Comparison of ENCODE assay signal across 20 cellular contexts in genomic region chr7:96563409-96563808, GRCh38.
DNase-seq lines count a peak whose midpoint lies in the region; ATAC-seq, FAIRE-seq and TF ChIP-seq lines count a peak whose summit lies in the region.
"Had no signal": no experiment of that assay in that cellular context is flagged by ENCODE, and none has a peak within 500 bp of the region (broad histone marks: within the 10 kb centered on the region; RNA-seq: fewer than 3 reads in every experiment).

No MANE protein-coding gene starts in this region.

- TF ChIP-seq RAD21 in A549 (conservative IDR thresholded peaks at IDR 0.05 in 1 of 2, IDR thresholded peaks at IDR 0.05 in 1 of 2), result no peak
- no peak for TF ChIP-seq RAD21 in IMR-90 (IDR thresholded peaks at IDR 0.05; ENCODE audit: low read length)
- no peak for TF ChIP-seq RAD21 in H1 (IDR thresholded peaks at IDR 0.05 in 1 of 2, conservative IDR thresholded peaks at IDR 0.05 in 1 of 2; ENCODE audit: low read depth in 2 of 2, low read length in 2 of 2)

- no peaks in the 10 kb centered on the region for H3K27me3 Mint-ChIP-seq in osteocyte (ENCODE audit: unreplicated experiment)
- H3K27me3 Mint-ChIP-seq: B cell had no signal

- H3K4me2 ChIP-seq in A549, result no peak overlapping the region
- no peak overlapping the region for H3K4me2 ChIP-seq in IMR-90 (ENCODE audit: low read depth, low read length)
- no peak overlapping the region for H3K4me2 ChIP-seq in H1 (ENCODE audit: insufficient read depth in 1 of 2, low read depth in 2 of 2, low read length in 2 of 2)
- H3K4me2 ChIP-seq: BLaER1 treated with 17β-estradiol and CSF1 and Interleukin-3, amounts not matched to agents 10 nM and 100 nM had no signal

- in situ Hi-C loops in IMR-90 (cut with MboI; ENCODE audit: low sequenced_read_pairs), result no loop called here

- H4K8ac ChIP-seq in IMR-90 (ENCODE audit: low read depth in 2 of 2, low read length in 2 of 2), result no peak overlapping the region
- H4K8ac ChIP-seq in H1 (ENCODE audit: extremely low read depth, insufficient read depth, low read length), result no peak overlapping the region

- H2AFZ ChIP-seq in IMR-90 (replicated peaks; ENCODE audit: low read length, poor library complexity) (no peak overlapping the region), H1 (ENCODE audit: low read length) (no peak overlapping the region)

- H3K79me1 ChIP-seq in IMR-90 (ENCODE audit: low read depth in 1 of 2, low read length in 2 of 2) (no peaks in the 10 kb centered on the region), H1 (ENCODE audit: low read depth, low read length) (no peaks in the 10 kb centered on the region)

- H3K14ac ChIP-seq in IMR-90 (replicated peaks; ENCODE audit: low read depth, low read length), result no peak overlapping the region
- no peak overlapping the region for H3K14ac ChIP-seq in H1 (ENCODE audit: insufficient read length)

- H3K27ac ChIP-seq in A549 (no peak overlapping the region), IMR-90 (ENCODE audit: insufficient read depth, low read length) (no peak overlapping the region), H1 (ENCODE audit: low read depth, low read length) (no peak overlapping the region)
- H3K27ac ChIP-seq: BLaER1 treated with 17β-estradiol and CSF1 and Interleukin-3, amounts not matched to agents 10 nM and 100 nM; C4-2B had no signal

- H4K91ac ChIP-seq in IMR-90 (ENCODE audit: insufficient read depth, low read depth, low read length), result no peak overlapping the region
- H4K91ac ChIP-seq in H1 (replicated peaks; ENCODE audit: insufficient read length, low read length), result no peak overlapping the region

- ATAC-seq in A549 (no peak), IMR-90 (ENCODE audit: low read depth) (no peak), HG03196 (IDR thresholded peaks at IDR 0.05; ENCODE audit: unreplicated experiment) (no peak)
- ATAC-seq: CD8-positive, alpha-beta T cell had no signal

- dilution Hi-C loops in IMR-90 (cut with HindIII; ENCODE audit: low sequenced_read_pairs, unreplicated experiment), result no loop called here

- H2BK5ac ChIP-seq in IMR-90 (ENCODE audit: low read depth, low read length, poor library complexity, severe bottlenecking) (no peak overlapping the region), H1 (ENCODE audit: low read depth, low read length) (no peak overlapping the region)

- H3K27ac Mint-ChIP-seq in osteocyte (ENCODE audit: unreplicated experiment), result no peak overlapping the region
- H3K27ac Mint-ChIP-seq: B cell; CD4-positive, alpha-beta T cell; CD8-positive, alpha-beta T cell had no signal

- peaks cover 3% of the 10 kb centered on the region for H3K4me1 Mint-ChIP-seq in osteocyte (ENCODE audit: unreplicated experiment)
- H3K4me1 Mint-ChIP-seq: B cell had no signal

- FAIRE-seq in A549 (lab: Jason Lieb, UNC) (no peak), H1 (lab: Jason Lieb, UNC) (no peak)
- FAIRE-seq: D721Med, G401.6, GM12891, GM19239 had no signal

- 1% methylated on average over 3 of the region's 3 CpGs for WGBS in A549 (ENCODE audit: missing lambda C conversion rate)
- WGBS in IMR-90 (ENCODE audit: extremely low coverage in 2 of 2, insufficient read length in 1 of 2), 2 experiments, result no CpG with 5 or more reads among the region's 3 CpGs
- 92% methylated on average over 3 of the region's 3 CpGs; no CpG with 5 or more reads in 1 of the 2 experiments for WGBS in H1 (ENCODE audit: extremely low coverage in 1 of 2, insufficient coverage in 1 of 2, insufficient read length in 1 of 2, insufficient replicate concordance in 2 of 2, low coverage in 1 of 2, low lambda C conversion rate in 2 of 2, missing lambda C conversion rate in 1 of 2), 2 experiments

- H2BK12ac ChIP-seq in H1 (ENCODE audit: low read depth, low read length), result no peak overlapping the region

- intact Hi-C loops in IMR-90 (cut with micrococcal nuclease), result no loop called here

- no peak overlapping the region for H3K4me3 ChIP-seq in A549
- H3K4me3 ChIP-seq in IMR-90 (ENCODE audit: insufficient read depth, low read depth, low read length), result no peak overlapping the region
- no peak overlapping the region for H3K4me3 ChIP-seq in H1 (ENCODE audit: extremely low read depth in 1 of 4, insufficient read depth in 2 of 4, low read depth in 3 of 4, low read length in 4 of 4)
- H3K4me3 ChIP-seq: BLaER1 treated with 17β-estradiol and CSF1 and Interleukin-3, amounts not matched to agents 10 nM and 100 nM had no signal

- POLR2A ChIA-PET in A549 (lab: Yijun Ruan, JAX) (no interaction called here), IMR-90 (lab: Charles Lee; ENCODE audit: unreplicated experiment) (no interaction called here), H1 (lab: Charles Lee; ENCODE audit: partially characterized antibody) (no interaction called here)

- H3K9me3 Mint-ChIP-seq in osteocyte (ENCODE audit: unreplicated experiment), result no peaks in the 10 kb centered on the region
- H3K9me3 Mint-ChIP-seq: CD4-positive, alpha-beta T cell; CD8-positive, alpha-beta T cell had no signal

- H3K36me3 ChIP-seq in IMR-90 (ENCODE audit: control insufficient read depth, insufficient read depth, low read length), result no peaks in the 10 kb centered on the region
- no peaks in the 10 kb centered on the region for H3K36me3 ChIP-seq in H1 (ENCODE audit: control insufficient read depth in 2 of 4, insufficient read depth in 4 of 4, low read length in 3 of 4)
- H3K36me3 ChIP-seq: BLaER1 treated with 17β-estradiol and CSF1 and Interleukin-3, amounts not matched to agents 10 nM and 100 nM had no signal

- H3K4me1 ChIP-seq in A549 (no peaks in the 10 kb centered on the region), IMR-90 (ENCODE audit: control insufficient read depth, insufficient read depth, low read length) (no peaks in the 10 kb centered on the region), H1 (replicated peaks in 1 of 4; ENCODE audit: control insufficient read depth in 3 of 4, insufficient read depth in 4 of 4, low read length in 3 of 4) (no peaks in the 10 kb centered on the region)
- H3K4me1 ChIP-seq: BLaER1 treated with 17β-estradiol and CSF1 and Interleukin-3, amounts not matched to agents 10 nM and 100 nM; Caco-2 had no signal

- H4K5ac ChIP-seq in IMR-90 (ENCODE audit: low read depth, low read length) (no peak overlapping the region), H1 (ENCODE audit: insufficient read length, low read depth, low read length) (no peak overlapping the region)

- H3K36me3 Mint-ChIP-seq in osteocyte (ENCODE audit: unreplicated experiment), result no peaks in the 10 kb centered on the region
- H3K36me3 Mint-ChIP-seq: CD8-positive, alpha-beta T cell had no signal

- H2BK20ac ChIP-seq in IMR-90 (ENCODE audit: low read depth, low read length) (no peak overlapping the region), H1 (ENCODE audit: low read length) (no peak overlapping the region)

- no peak overlapping the region for H2AK9ac ChIP-seq in IMR-90 (replicated peaks; ENCODE audit: low read depth, low read length, poor library complexity)

- H3K79me2 ChIP-seq in H1 (ENCODE audit: control insufficient read depth in 1 of 2, insufficient read depth in 2 of 2, low read length in 2 of 2), result no peaks in the 10 kb centered on the region

- H3K56ac ChIP-seq in IMR-90 (ENCODE audit: extremely low read depth, insufficient read depth, low read length) (no peak overlapping the region), H1 (replicated peaks; ENCODE audit: insufficient read length, low read depth, low read length) (no peak overlapping the region)

- no peak overlapping the region for H3K4me3 Mint-ChIP-seq in osteocyte (ENCODE audit: unreplicated experiment)
- H3K4me3 Mint-ChIP-seq: B cell; CD4-positive, alpha-beta T cell; CD8-positive, alpha-beta T cell had no signal

- DNase-seq in A549 (ENCODE audit: low read depth in 1 of 2, low spot score in 1 of 2) (no peak), IMR-90 (no peak), H1 (ENCODE audit: low read depth in 1 of 2, low spot score in 2 of 2) (no peak), osteocyte (ENCODE audit: extremely low spot score, unreplicated experiment) (no peak)
- DNase-seq: 8988T; AML-193; Caco-2; Calu3; CD4-positive, alpha-beta T cell; CD8-positive, alpha-beta T cell; DMS79 treated with DMSO at 0.1 percent for 48 hours; GF-D8 had no signal

- TF ChIP-seq EP300 in A549 (IDR thresholded peaks at IDR 0.05) (no peak), H1 (IDR thresholded peaks at IDR 0.05; ENCODE audit: borderline replicate concordance in 1 of 2, low read depth in 2 of 2, low read length in 2 of 2) (no peak)

- H3K23me2 ChIP-seq in H1 (ENCODE audit: low read depth, low read length), result no peaks in the 10 kb centered on the region

- H3K27me3 ChIP-seq in IMR-90 (ENCODE audit: control insufficient read depth, insufficient read depth, low read length), result no peaks in the 10 kb centered on the region
- no peaks in the 10 kb centered on the region for H3K27me3 ChIP-seq in H1 (replicated peaks in 1 of 4; ENCODE audit: control insufficient read depth in 3 of 4, extremely low read depth in 1 of 4, insufficient read depth in 3 of 4, low read length in 3 of 4)
- H3K27me3 ChIP-seq: BLaER1 treated with 17β-estradiol and CSF1 and Interleukin-3, amounts not matched to agents 10 nM and 100 nM had no signal

- H2AK5ac ChIP-seq in IMR-90 (ENCODE audit: low read depth, low read length) (no peak overlapping the region), H1 (ENCODE audit: low read depth, low read length) (no peak overlapping the region)

- CTCF ChIA-PET in A549 (lab: Yijun Ruan, JAX), result interaction anchor here (0.7 kb wide), 1 partner anchor 43 kb away, joined by 3 read pairs; no protein-coding TSS in a partner anchor
- CTCF ChIA-PET in IMR-90 (lab: Yijun Ruan, JAX), result no interaction called here
- CTCF ChIA-PET in H1 (lab: Charles Lee; ENCODE audit: partially characterized antibody), result no interaction called here

- no peaks in the 10 kb centered on the region for H4K20me1 ChIP-seq in IMR-90 (ENCODE audit: insufficient read depth, low read length)
- H4K20me1 ChIP-seq in H1 (replicated peaks in 1 of 2; ENCODE audit: control insufficient read depth in 1 of 2, insufficient read depth in 2 of 2, low read length in 2 of 2), result no peaks in the 10 kb centered on the region
- H4K20me1 ChIP-seq: BLaER1 treated with 17β-estradiol and CSF1 and Interleukin-3, amounts not matched to agents 10 nM and 100 nM had no signal

- no peak overlapping the region for H3K18ac ChIP-seq in IMR-90 (ENCODE audit: low read depth, low read length)
- no peak overlapping the region for H3K18ac ChIP-seq in H1 (ENCODE audit: extremely low read depth, low read length)

- no peak for TF ChIP-seq CTCF in A549 (IDR thresholded peaks at IDR 0.05)
- no peak for TF ChIP-seq CTCF in IMR-90 (conservative IDR thresholded peaks at IDR 0.05; ENCODE audit: low read depth, low read length)
- no peak for TF ChIP-seq CTCF in H1 (IDR thresholded peaks at IDR 0.05; ENCODE audit: control extremely low read depth in 1 of 3, insufficient read depth in 1 of 3, low read depth in 1 of 3, low read length in 3 of 3)
- TF ChIP-seq CTCF in osteocyte (IDR thresholded peaks at IDR 0.05), result no peak

- no peak overlapping the region for H3K4ac ChIP-seq in IMR-90 (ENCODE audit: low read depth, low read length)
- no peak overlapping the region for H3K4ac ChIP-seq in H1 (replicated peaks; ENCODE audit: insufficient read length, low read depth, low read length)

- BruUV-seq in IMR-90 (replicated peaks; lab: Mats Ljungman, UMichigan), result no TSS peak

- H3K23ac ChIP-seq in IMR-90 (ENCODE audit: low read depth, low read length) (no peak overlapping the region), H1 (ENCODE audit: insufficient read length) (no peak overlapping the region)

- H2BK120ac ChIP-seq in IMR-90 (ENCODE audit: low read depth, low read length) (no peak overlapping the region), H1 (replicated peaks; ENCODE audit: low read depth, low read length) (no peak overlapping the region)

- H3K9me3 ChIP-seq in A549 (no peaks in the 10 kb centered on the region), IMR-90 (ENCODE audit: control insufficient read depth, insufficient read depth, low read length) (no peaks in the 10 kb centered on the region), H1 (ENCODE audit: insufficient read depth in 2 of 2, low read depth in 1 of 2, low read length in 1 of 2) (no peaks in the 10 kb centered on the region)
- H3K9me3 ChIP-seq: BLaER1 treated with 17β-estradiol and CSF1 and Interleukin-3, amounts not matched to agents 10 nM and 100 nM; Caco-2 had no signal

- no peaks in the 10 kb centered on the region for H3K9me1 ChIP-seq in IMR-90 (ENCODE audit: insufficient read depth, low read length)

- TF ChIP-seq POLR2A in A549 (IDR thresholded peaks at IDR 0.05; ENCODE audit: low read length) (no peak), IMR-90 (IDR thresholded peaks at IDR 0.05; ENCODE audit: low read depth, low read length) (no peak), H1 (IDR thresholded peaks at IDR 0.05; ENCODE audit: control extremely low read depth in 1 of 2, low read depth in 2 of 2, low read length in 2 of 2) (no peak)

- no peak overlapping the region for H2BK15ac ChIP-seq in IMR-90 (ENCODE audit: low read depth, low read length)
- H2BK15ac ChIP-seq in H1 (ENCODE audit: low read length), result no peak overlapping the region

- H3K9ac ChIP-seq in IMR-90 (ENCODE audit: low read depth, low read length), result no peak overlapping the region
- no peak overlapping the region for H3K9ac ChIP-seq in H1 (replicated peaks in 1 of 4; ENCODE audit: extremely low read depth in 1 of 4, low read depth in 3 of 4, low read length in 3 of 4)
- H3K9ac ChIP-seq: BLaER1 treated with 17β-estradiol and CSF1 and Interleukin-3, amounts not matched to agents 10 nM and 100 nM had no signal

Comparison
In these comparisons a context has a peak if more than half of its experiments do, and no peak if none do; other contexts are left out.
1. Of the 18 proteins assayed by ChIP-seq in both H1 and A549: peak only in H1: none; only in A549: none; in both: MAFK; in neither: 17.